ENCODE assay signal across 1 cellular context in genomic region chr17:36791150-36791653, GRCh38.
TF ChIP-seq lines count a peak whose summit lies in the region.

No MANE protein-coding gene starts in this region.

TF ChIP-seq in IMR-90, 13 proteins besides CTCF, POLR2A, EP300 and RAD21 (continued from another document):
- TF ChIP-seq BHLHE40 (IDR thresholded peaks at IDR 0.05; ENCODE audit: low read depth, low read length) (no peak), RFX5 (IDR thresholded peaks at IDR 0.05; ENCODE audit: low read depth, low read length) (no peak)
TF ChIP-seq in IMR-90: peak in this region for 0.
